19 cellular contexts compared by ENCODE assay signal in genomic region chr6:18390476-18390875, GRCh38. TPM values are rescaled to one million over a fixed set of nuclear protein-coding genes. Genes with fewer than 3 reads are reported as not detected.
DNase-seq lines count a peak whose midpoint lies in the region; ATAC-seq and TF ChIP-seq lines count a peak whose summit lies in the region.
"Had no signal": no experiment of that assay in that cellular context is flagged by ENCODE, and none has a peak within 500 bp of the region (broad histone marks: within the 10 kb centered on the region; RNA-seq: fewer than 3 reads in every experiment).

No MANE protein-coding gene starts in this region.

- H3K27ac Mint-ChIP-seq in T-helper 17 cell: no peak overlapping the region
- H3K27ac Mint-ChIP-seq: GM23338, mesothelial cell of epicardium had no signal

- in situ Hi-C loops in GM23248 (cut with MboI): no loop called here
- in situ Hi-C loops in SK-MEL-5 (cut with HindIII; ENCODE audit: low pct_unique_long_range_greater_than_20kb, low sequenced_read_pairs): loop anchor here (25.0 kb wide), 1 partner anchor 97 kb away; no protein-coding TSS in a partner anchor

- no peaks in the 10 kb centered on the region for H4K20me1 ChIP-seq in GM23248 (ENCODE audit: insufficient read depth)

- 92 to 98% methylated on average over 2 of the region's 2 CpGs for WGBS in GM23248 (ENCODE audit: low coverage in 1 of 2, low lambda C conversion rate in 2 of 2, missing lambda C conversion rate in 2 of 2), 2 experiments

- no peak overlapping the region for H3K9ac ChIP-seq in GM23248
- H3K9ac ChIP-seq in skeletal muscle tissue (ENCODE audit: low read depth in 1 of 3, low read length in 3 of 3): peak overlapping the region; percentile 27 to 88 (median 87)

- H3K4me1 ChIP-seq in GM23248 (ENCODE audit: insufficient read depth) (peaks cover 38% of the 10 kb centered on the region), skeletal muscle tissue (ENCODE audit: control insufficient read depth in 3 of 3, insufficient read depth in 3 of 3, low read length in 3 of 3) (peaks cover 35 to 49% (median 44%) of the 10 kb centered on the region in 3 donors)

- H3K36me3 ChIP-seq in GM23248 (ENCODE audit: low read depth) (no peaks in the 10 kb centered on the region), skeletal muscle tissue (ENCODE audit: control insufficient read depth in 3 of 3, insufficient read depth in 3 of 3, low read length in 3 of 3) (no peaks in the 10 kb centered on the region)
- H3K36me3 ChIP-seq: ascending aorta had no signal

- no peak for ATAC-seq in T-helper 17 cell
- ATAC-seq: GM23338 had no signal

- peaks cover 7% of the 10 kb centered on the region for H3K36me3 Mint-ChIP-seq in T-helper 17 cell (ENCODE audit: low read depth)
- H3K36me3 Mint-ChIP-seq: mesothelial cell of epicardium had no signal

- H3K27me3 ChIP-seq in GM23248 (replicated peaks; ENCODE audit: insufficient read depth): no peaks in the 10 kb centered on the region
- H3K27me3 ChIP-seq in skeletal muscle tissue (ENCODE audit: control insufficient read depth in 3 of 3, insufficient read depth in 3 of 3, low read length in 3 of 3): no peaks in the 10 kb centered on the region
- H3K27me3 ChIP-seq: ascending aorta had no signal

- H3K4me1 Mint-ChIP-seq in T-helper 17 cell: peaks cover 26% of the 10 kb centered on the region

- H2AFZ ChIP-seq in GM23248: no peak overlapping the region
- H2AFZ ChIP-seq: GM23338, hepatocyte had no signal

- no peak for TF ChIP-seq CTCF in epithelial cell of proximal tubule (conservative IDR thresholded peaks at IDR 0.05; ENCODE audit: low read depth, low read length)

- peaks cover 8% of the 10 kb centered on the region for H3K27me3 Mint-ChIP-seq in T-helper 17 cell

- H3K9me3 ChIP-seq in GM23248 (ENCODE audit: low read depth) (no peaks in the 10 kb centered on the region), skeletal muscle tissue (ENCODE audit: control insufficient read depth in 3 of 3, low read length in 3 of 3) (no peaks in the 10 kb centered on the region), T-helper 17 cell (ENCODE audit: control insufficient read depth, low read length, poor library complexity, severe bottlenecking) (no peaks in the 10 kb centered on the region)
- H3K9me3 ChIP-seq: ascending aorta had no signal

- H3K27ac ChIP-seq in GM23248 (no peak overlapping the region; the same call in 1 of the 2 replicates), skeletal muscle tissue (ENCODE audit: low read depth, low read length) (peak overlapping the region; percentile 10)
- H3K27ac ChIP-seq: hepatocyte, SK-N-MC had no signal

- no peak for DNase-seq in GM23248
- peak; percentile 91 for DNase-seq in SK-MEL-5 (ENCODE audit: low read depth, low spot score)
- DNase-seq in epithelial cell of proximal tubule (ENCODE audit: low read depth): no peak
- DNase-seq in activated CD8-positive, alpha-beta memory T cell treated with anti-CD3 and anti-CD28 coated beads, Interleukin-2, amount 50 U/mL, for 4 hours: no peak
- no peak for DNase-seq in T-helper 17 cell
- DNase-seq in germinal center (ENCODE audit: low spot score): no peak
- DNase-seq: activated CD4-positive, alpha-beta T cell treated with anti-CD3 and anti-CD28 coated beads for 4 hours; kidney; NCI-H2029; NCI-H510A treated with DMSO at 0.1 percent for 48 hours; OCI-M1; stimulated activated CD4-positive, alpha-beta T cell treated with anti-CD3 and anti-CD28 coated beads, Interleukin-1b, Interleukin-23, amount 100 ng/mL, for 48 hours had no signal

- peaks cover 26% of the 10 kb centered on the region for H3F3A ChIP-seq in GM23248 (ENCODE audit: insufficient read depth)

- H3K79me2 ChIP-seq in GM23248 (ENCODE audit: insufficient read depth): no peaks in the 10 kb centered on the region
- H3K79me2 ChIP-seq: hepatocyte had no signal

- H3K9me2 ChIP-seq in GM23248 (ENCODE audit: insufficient read depth): no peaks in the 10 kb centered on the region

- peak overlapping the region; percentile 98 for H3K4me2 ChIP-seq in GM23248 (ENCODE audit: unreplicated experiment)
- H3K4me2 ChIP-seq: hepatocyte had no signal

- H3K4me3 Mint-ChIP-seq in T-helper 17 cell: no peak overlapping the region
- H3K4me3 Mint-ChIP-seq: GM23338, mesothelial cell of epicardium, neural crest cell had no signal

- H3K4me3 ChIP-seq in GM23248 (no peak overlapping the region), epithelial cell of proximal tubule (ENCODE audit: low read depth, low read length) (peak overlapping the region; percentile 63), skeletal muscle tissue (ENCODE audit: low read length in 3 of 3) (peak overlapping the region; percentile 77 to 89 (median 87))
- H3K4me3 ChIP-seq: hepatocyte, SK-N-MC had no signal

RNA-seq across cellular contexts. Expression of gene RNF144B, which starts 3.3 kb away (rescaled TPM):
- 3.5 and 3.7 TPM in 2 replicates for total RNA-seq in GM23248 (2014; rRNA removed; shearing (Covaris generic))
- 2.6 and 2.7 TPM in 2 replicates for polyA plus RNA-seq in GM23248 (2016; fragmentation: Nextera tagmentation; extraction: Ambion mirVana)
- 12.2 and 14.3 TPM in 2 replicates for total RNA-seq in SK-MEL-5 (2014; rRNA removed; shearing (Covaris generic))
- polyA plus RNA-seq in SK-MEL-5 (2015; cell fraction: cytosol; rRNA removed): 5.1 and 5.5 TPM in 2 replicates
- 2.7 and 4.5 TPM in 2 replicates for polyA plus RNA-seq in SK-MEL-5 (2015; cell fraction: nucleus; rRNA removed)
- 6.3 and 10.5 TPM in 2 replicates for total RNA-seq in epithelial cell of proximal tubule
- 15.1 TPM for total RNA-seq in skeletal muscle tissue
- total RNA-seq in T-helper 17 cell: 1 to 10 TPM; 2.3 to 4.6 TPM
